Comparison of ENCODE assay signal across 8 cellular contexts in genomic region chr2:30145826-30146336, GRCh38. TPM values are rescaled to one million over a fixed set of nuclear protein-coding genes. Genes with fewer than 3 reads are reported as not detected.
A peak's percentile ranks its signal among the peaks of the same experiment; 100 is the strongest.
DNase-seq lines count a peak whose midpoint lies in the region; ATAC-seq and TF ChIP-seq lines count a peak whose summit lies in the region.

No MANE protein-coding gene starts in this region.

- POLR2A ChIA-PET in activated CD8-positive, alpha-beta T cell treated with anti-CD3 and anti-CD28 coated beads, Interleukin-2, amount 10 ng/mL, durations not matched to agents 7 days and 5 days (lab: Charles Lee): interaction anchor here (0.8 to 1.6 kb wide), 10 partner anchors 9 to 300 kb away, joined by 3 to 9 read pairs (median 4); partner anchors contain the start of gene LBH

- DNase-seq in HFFc6 (no peak), H4 (ENCODE audit: low spot score) (no peak), posterior vena cava (ENCODE audit: low spot score) (no peak)
- no peak for DNase-seq in activated CD8-positive, alpha-beta T cell treated with anti-CD3 and anti-CD28 coated beads, Interleukin-2, amount 10 ng/mL, durations not matched to agents 7 days and 5 days
- no peak for DNase-seq in stimulated activated effector memory CD8-positive, alpha-beta T cell treated with anti-CD3 and anti-CD28 coated beads, Interleukin-12 subunit alpha, Interleukin-12 subunit beta, amount 100 ng/mL, for 72 hours (ENCODE audit: low spot score in 2 of 2)
- DNase-seq in stimulated activated naive CD4-positive, alpha-beta T cell (lab: John Stamatoyannopoulos, UW): no peak

- no peak for ATAC-seq in activated CD8-positive, alpha-beta T cell treated with anti-CD3 and anti-CD28 coated beads, Interleukin-2, amount 10 ng/mL, durations not matched to agents 7 days and 5 days
- no peak for ATAC-seq in stimulated activated effector memory CD8-positive, alpha-beta T cell treated with anti-CD3 and anti-CD28 coated beads, Interleukin-12 subunit alpha, Interleukin-12 subunit beta, amount 100 ng/mL, for 72 hours
- no peak for ATAC-seq in GM19395 (IDR thresholded peaks at IDR 0.05; ENCODE audit: unreplicated experiment)

- H3K27ac Mint-ChIP-seq in HFFc6: peak overlapping the region; percentile 92
- peak overlapping the region; percentile 95 for H3K27ac Mint-ChIP-seq in activated CD8-positive, alpha-beta T cell treated with anti-CD3 and anti-CD28 coated beads, Interleukin-2, amount 10 ng/mL, durations not matched to agents 7 days and 5 days
- peak overlapping the region; percentile 98 for H3K27ac Mint-ChIP-seq in stimulated activated effector memory CD8-positive, alpha-beta T cell treated with anti-CD3 and anti-CD28 coated beads, Interleukin-12 subunit alpha, Interleukin-12 subunit beta, amount 100 ng/mL, for 72 hours

- H3K4me3 Mint-ChIP-seq in HFFc6: peak overlapping the region; percentile 88
- H3K4me3 Mint-ChIP-seq in activated CD8-positive, alpha-beta T cell treated with anti-CD3 and anti-CD28 coated beads, Interleukin-2, amount 10 ng/mL, durations not matched to agents 7 days and 5 days: peak overlapping the region; percentile 83
- peak overlapping the region; percentile 75 for H3K4me3 Mint-ChIP-seq in stimulated activated effector memory CD8-positive, alpha-beta T cell treated with anti-CD3 and anti-CD28 coated beads, Interleukin-12 subunit alpha, Interleukin-12 subunit beta, amount 100 ng/mL, for 72 hours

- peak overlapping the region; percentile 43 for H3K4me3 ChIP-seq in iPS-11a (ENCODE audit: low read depth, low read length)

- H3K36me3 Mint-ChIP-seq in HFFc6 (ENCODE audit: low read depth): peaks cover 8% of the 10 kb centered on the region
- peaks cover 3% of the 10 kb centered on the region for H3K36me3 Mint-ChIP-seq in activated CD8-positive, alpha-beta T cell treated with anti-CD3 and anti-CD28 coated beads, Interleukin-2, amount 10 ng/mL, durations not matched to agents 7 days and 5 days (ENCODE audit: low read depth)
- peaks cover 37% of the 10 kb centered on the region for H3K36me3 Mint-ChIP-seq in stimulated activated effector memory CD8-positive, alpha-beta T cell treated with anti-CD3 and anti-CD28 coated beads, Interleukin-12 subunit alpha, Interleukin-12 subunit beta, amount 100 ng/mL, for 72 hours

- H3K9me3 Mint-ChIP-seq in HFFc6: no peaks in the 10 kb centered on the region
- H3K9me3 Mint-ChIP-seq in activated CD8-positive, alpha-beta T cell treated with anti-CD3 and anti-CD28 coated beads, Interleukin-2, amount 10 ng/mL, durations not matched to agents 7 days and 5 days (ENCODE audit: insufficient read depth): no peaks in the 10 kb centered on the region
- H3K9me3 Mint-ChIP-seq in stimulated activated effector memory CD8-positive, alpha-beta T cell treated with anti-CD3 and anti-CD28 coated beads, Interleukin-12 subunit alpha, Interleukin-12 subunit beta, amount 100 ng/mL, for 72 hours: no peaks in the 10 kb centered on the region

- CTCF ChIA-PET in activated CD8-positive, alpha-beta T cell treated with anti-CD3 and anti-CD28 coated beads, Interleukin-2, amount 10 ng/mL, durations not matched to agents 7 days and 5 days (lab: Charles Lee): interaction anchor here (0.9 to 11.8 kb wide), 11 partner anchors 10 to 566 kb away, joined by 3 to 174 read pairs (median 4); partner anchors contain the start of gene LBH

- TF ChIP-seq CTCF in HFFc6 (IDR thresholded peaks at IDR 0.05): no peak

- intact Hi-C loops in posterior vena cava (cut with DNase I): no loop called here

- peaks cover 12% of the 10 kb centered on the region; the same call in 1 of the 2 replicates for H3K27me3 Mint-ChIP-seq in HFFc6 (ENCODE audit: insufficient read depth)
- no peaks in the 10 kb centered on the region for H3K27me3 Mint-ChIP-seq in activated CD8-positive, alpha-beta T cell treated with anti-CD3 and anti-CD28 coated beads, Interleukin-2, amount 10 ng/mL, durations not matched to agents 7 days and 5 days (ENCODE audit: low read depth)

- peaks cover 39% of the 10 kb centered on the region for H3K4me1 Mint-ChIP-seq in HFFc6 (ENCODE audit: low read depth)
- H3K4me1 Mint-ChIP-seq in activated CD8-positive, alpha-beta T cell treated with anti-CD3 and anti-CD28 coated beads, Interleukin-2, amount 10 ng/mL, durations not matched to agents 7 days and 5 days (ENCODE audit: low read depth): peaks cover 31% of the 10 kb centered on the region
- peaks cover 36% of the 10 kb centered on the region for H3K4me1 Mint-ChIP-seq in stimulated activated effector memory CD8-positive, alpha-beta T cell treated with anti-CD3 and anti-CD28 coated beads, Interleukin-12 subunit alpha, Interleukin-12 subunit beta, amount 100 ng/mL, for 72 hours

RNA-seq across cellular contexts. Expression of gene YPEL5, which starts 0.9 kb away (rescaled TPM):
- 100 to 1,000 TPM in 1 of 6 experiments, 10 to 100 TPM in 5; 81.8 to 110 (median 88.4) TPM for total RNA-seq in HFFc6 (2021; fragmentation: NEBNext Ultra II Directional; extraction: Animal tissue kit (Norgen Biotek cat#: 25700))
- total RNA-seq in activated CD8-positive, alpha-beta T cell treated with anti-CD3 and anti-CD28 coated beads, Interleukin-2, amount 10 ng/mL, durations not matched to agents 7 days and 5 days: 10 to 100 TPM; 32.5 to 34.9 TPM
- total RNA-seq in H4 (2014; rRNA removed; shearing (Covaris generic)): 35.8 and 46.7 TPM in 2 replicates
- 10 to 100 TPM; 88.3 to 95.7 TPM for total RNA-seq in posterior vena cava
